Comparison of ENCODE assay signal across 9 cellular contexts in the genomic region with DNA sequence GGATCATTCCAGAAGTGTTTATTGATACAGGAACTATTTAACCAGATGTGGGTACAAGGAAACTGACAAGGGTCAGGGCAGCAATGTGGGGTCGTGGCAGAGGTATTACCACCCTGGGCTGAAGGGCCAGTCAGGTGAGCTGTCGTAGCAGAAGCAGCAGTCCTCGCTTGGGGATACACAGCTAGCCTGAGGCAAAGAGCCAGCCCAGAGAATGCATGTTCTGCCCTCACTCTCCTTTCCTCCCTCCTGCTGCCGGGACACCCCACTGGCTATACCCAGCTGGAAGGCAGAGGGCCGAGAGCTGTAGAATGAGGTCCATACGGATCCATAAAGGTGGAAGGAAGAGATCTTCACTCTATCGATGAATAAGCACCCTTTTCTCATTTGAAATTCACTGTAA. TPM values are rescaled to one million over a fixed set of nuclear protein-coding genes. Genes with fewer than 3 reads are reported as not detected.
"Had no signal": no experiment of that assay in that cellular context is flagged by ENCODE, and none has a peak within 500 bp of the region (broad histone marks: within the 10 kb centered on the region; RNA-seq: fewer than 3 reads in every experiment).

No MANE protein-coding gene starts in this region.

- H3K4me3 Mint-ChIP-seq: H9, IgD-negative memory B cell had no signal

- H3K9me3 Mint-ChIP-seq: H9 had no signal

- H3K27ac Mint-ChIP-seq: IgD-negative memory B cell had no signal

- DNase-seq: GM23248, H9, HCEC 1CT, KBM-7 had no signal

- H3K9ac ChIP-seq: GM23248 had no signal

- ATAC-seq: HepG2 had no signal

- H3K36me3 Mint-ChIP-seq: IgD-negative memory B cell had no signal

- H3K4me1 Mint-ChIP-seq: H9, IgD-negative memory B cell had no signal

- FAIRE-seq: H1, H54, HepG2 had no signal

- H3K4me3 ChIP-seq: GM23248 had no signal

- H2AFZ ChIP-seq: GM23248 had no signal

- H3K27ac ChIP-seq: GM23248, HL-60 had no signal

RNA-seq across cellular contexts. Expression of a gene that starts 32.2 kb away (rescaled TPM):
- total RNA-seq: GM23248, HepG2 had no signal
- polyA plus RNA-seq: GM23248, HepG2, IgD-negative memory B cell had no signal
